12 cellular contexts compared by ENCODE assay signal in genomic region chr10:89458289-89458688, GRCh38. TPM values are rescaled to one million over a fixed set of nuclear protein-coding genes. Genes with fewer than 3 reads are reported as not detected.
A peak's percentile ranks its signal among the peaks of the same experiment; 100 is the strongest.
DNase-seq lines count a peak whose midpoint lies in the region; ATAC-seq and TF ChIP-seq lines count a peak whose summit lies in the region.
"Had no signal": no experiment of that assay in that cellular context is flagged by ENCODE, and none has a peak within 500 bp of the region (broad histone marks: within the 10 kb centered on the region; RNA-seq: fewer than 3 reads in every experiment).

No MANE protein-coding gene starts in this region.

- TF ChIP-seq CTCF in AG04449 (IDR thresholded peaks at IDR 0.05; ENCODE audit: insufficient read depth, low read length, missing control alignments) (no peak), chondrocyte (IDR thresholded peaks at IDR 0.05) (no peak)

- peak overlapping the region; percentile 49 for H3K27ac Mint-ChIP-seq in chondrocyte (ENCODE audit: unreplicated experiment)
- H3K27ac Mint-ChIP-seq: endodermal cell, naive B cell had no signal

- no peaks in the 10 kb centered on the region for H3K36me3 Mint-ChIP-seq in chondrocyte (ENCODE audit: low read depth)
- H3K36me3 Mint-ChIP-seq: naive B cell had no signal

- H3K4me3 Mint-ChIP-seq in chondrocyte (ENCODE audit: unreplicated experiment): no peak overlapping the region
- H3K4me3 Mint-ChIP-seq: endodermal cell, naive B cell had no signal

- no peak for ATAC-seq in HG03025 (IDR thresholded peaks at IDR 0.05; ENCODE audit: low FRiP score, unreplicated experiment)

- no peak overlapping the region for H3K4me3 ChIP-seq in AG04449 (ENCODE audit: low read depth, low read length)
- H3K4me3 ChIP-seq: BLaER1 had no signal

- H3K4me1 Mint-ChIP-seq in chondrocyte (ENCODE audit: low read depth): peaks cover 22% of the 10 kb centered on the region

- DNase-seq in AG04449 (ENCODE audit: low read depth, low spot score) (peak; percentile 58), LHCN-M2 (ENCODE audit: low read depth) (peak; percentile 74), chondrocyte (ENCODE audit: low spot score) (no peak), kidney tubule cell (ENCODE audit: low spot score) (peak; percentile 70), NCI-H1105 (lab: John Stamatoyannopoulos, UW) (no peak), NCI-H1930 (lab: John Stamatoyannopoulos, UW) (no peak), DMS79 (lab: John Stamatoyannopoulos, UW) (no peak)
- DNase-seq: endodermal cell, naive B cell, NCI-H2171 treated with DMSO at 0.1 percent for 48 hours had no signal

- no peaks in the 10 kb centered on the region for H3K27me3 Mint-ChIP-seq in chondrocyte (ENCODE audit: low read depth)

- CTCF ChIA-PET in AG04449 (lab: Yijun Ruan, JAX): interaction anchor here (1.1 to 1.3 kb wide), 2 partner anchors 8 to 104 kb away, joined by 3 to 4 read pairs; no protein-coding TSS in a partner anchor

- no peaks in the 10 kb centered on the region for H3K9me3 Mint-ChIP-seq in chondrocyte (ENCODE audit: low read depth)
- H3K9me3 Mint-ChIP-seq: endodermal cell, naive B cell had no signal

- POLR2A ChIA-PET in AG04449 (lab: Yijun Ruan, JAX): no interaction called here

RNA-seq across cellular contexts. Expression of gene IFIT5, which starts 43.9 kb away (rescaled TPM):
- total RNA-seq in LHCN-M2 (2014; rRNA removed) (32.1 and 40.5 TPM in 2 replicates), chondrocyte (12.8 to 13.7 TPM (median 13.0 TPM) in 3 replicates)
- polyA plus RNA-seq in LHCN-M2 (2012): 7.6 TPM

Comparison
In these comparisons a context has a peak if more than half of its experiments do, and no peak if none do; other contexts are left out.
1. DNase-seq: peak in AG04449 (single experiment), LHCN-M2 (single experiment) and kidney tubule cell (single experiment); none in chondrocyte (single experiment), NCI-H1105 (single experiment), NCI-H1930 (0 of 2) and DMS79 (single experiment).